ENCODE assay signal across 1 cellular context in the genomic region with DNA sequence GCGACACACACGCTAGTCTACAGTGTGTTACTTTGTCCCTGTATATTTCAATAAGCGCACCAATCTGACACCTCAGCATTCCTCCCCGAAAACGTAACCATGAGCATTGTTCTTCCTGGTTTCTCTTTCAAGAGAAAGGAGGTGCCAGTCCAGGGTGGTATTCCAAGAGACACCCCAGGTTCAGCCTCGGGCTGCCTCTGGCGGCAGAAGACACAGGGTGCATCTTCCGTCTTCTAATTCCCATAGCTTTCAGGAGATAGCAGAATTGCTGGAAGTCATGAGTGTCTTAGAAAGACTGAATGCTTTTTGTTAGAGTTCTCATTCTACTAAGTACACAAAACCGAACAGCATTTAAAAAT.
TF ChIP-seq lines count a peak whose summit lies in the region.

No MANE protein-coding gene starts in this region.

TF ChIP-seq in HepG2, 621 proteins besides CTCF, POLR2A, EP300 and RAD21 (continued from another document):
- TF ChIP-seq ZKSCAN1 (IDR thresholded peaks at IDR 0.05; ENCODE audit: low read length) (no peak), JARID2 (CRISPR knock-in tag; IDR thresholded peaks at IDR 0.05; ENCODE audit: insufficient replicate concordance) (no peak), PRMT3 (CRISPR knock-in tag; IDR thresholded peaks at IDR 0.05; ENCODE audit: borderline replicate concordance, low read depth) (no peak), ZNF101 (CRISPR knock-in tag; IDR thresholded peaks at IDR 0.05; ENCODE audit: borderline replicate concordance, low read depth) (no peak)
- TF ChIP-seq, protein P1, sequence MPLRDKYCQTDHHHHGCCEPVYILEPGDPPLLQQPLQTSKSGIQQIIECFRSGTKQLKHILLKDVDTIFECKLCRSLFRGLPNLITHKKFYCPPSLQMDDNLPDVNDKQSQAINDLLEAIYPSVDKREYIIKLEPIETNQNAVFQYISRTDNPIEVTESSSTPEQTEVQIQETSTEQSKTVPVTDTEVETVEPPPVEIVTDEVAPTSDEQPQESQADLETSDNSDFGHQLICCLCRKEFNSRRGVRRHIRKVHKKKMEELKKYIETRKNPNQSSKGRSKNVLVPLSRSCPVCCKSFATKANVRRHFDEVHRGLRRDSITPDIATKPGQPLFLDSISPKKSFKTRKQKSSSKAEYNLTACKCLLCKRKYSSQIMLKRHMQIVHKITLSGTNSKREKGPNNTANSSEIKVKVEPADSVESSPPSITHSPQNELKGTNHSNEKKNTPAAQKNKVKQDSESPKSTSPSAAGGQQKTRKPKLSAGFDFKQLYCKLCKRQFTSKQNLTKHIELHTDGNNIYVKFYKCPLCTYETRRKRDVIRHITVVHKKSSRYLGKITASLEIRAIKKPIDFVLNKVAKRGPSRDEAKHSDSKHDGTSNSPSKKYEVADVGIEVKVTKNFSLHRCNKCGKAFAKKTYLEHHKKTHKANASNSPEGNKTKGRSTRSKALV (CRISPR knock-in tag; IDR thresholded peaks at IDR 0.05) = no peak
TF ChIP-seq in HepG2: peak in this region for 0.
